Comparison of ENCODE assay signal across 8 cellular contexts in genomic region chr2:3558205-3559014, GRCh38. TPM values are rescaled to one million over a fixed set of nuclear protein-coding genes. Genes with fewer than 3 reads are reported as not detected.
DNase-seq lines count a peak whose midpoint lies in the region; ATAC-seq and TF ChIP-seq lines count a peak whose summit lies in the region.

Gene RNASEH1, minus strand, starts transcription at chr2:3558333. Its CDS starts 73 bp downstream, at chr2:3558260.

- 1% methylated on average over 29 of the region's 67 CpGs for WGBS in suprapubic skin

- H3K9me3 ChIP-seq in suprapubic skin: no peaks in the 10 kb centered on the region

- peak within 1 kb of the TSS; percentile 96 to 99 for H3K27ac Mint-ChIP-seq in activated naive CD4-positive, alpha-beta T cell treated with anti-CD3 and anti-CD28 coated beads, Interleukin-2, amount 50 U/mL, for 72 hours

- no peak for TF ChIP-seq CTCF in suprapubic skin (IDR thresholded peaks at IDR 0.05)

- peaks cover 15 to 46% of the 10 kb centered on the region in 2 donors for H3K36me3 Mint-ChIP-seq in activated naive CD4-positive, alpha-beta T cell treated with anti-CD3 and anti-CD28 coated beads, Interleukin-2, amount 50 U/mL, for 72 hours

- peak; percentile 97 for ATAC-seq in HG02610 (IDR thresholded peaks at IDR 0.05; ENCODE audit: unreplicated experiment)
- ATAC-seq in activated naive CD4-positive, alpha-beta T cell treated with anti-CD3 and anti-CD28 coated beads, Interleukin-2, amount 50 U/mL, for 72 hours: peak; percentile 96 to 98

- no peaks in the 10 kb centered on the region for H3K9me3 Mint-ChIP-seq in activated naive CD4-positive, alpha-beta T cell treated with anti-CD3 and anti-CD28 coated beads, Interleukin-2, amount 50 U/mL, for 72 hours

- peaks cover 21% of the 10 kb centered on the region for H3K4me1 ChIP-seq in suprapubic skin

- DNase-seq in NCI-H1092 treated with DMSO at 0.1 percent for 48 hours (lab: John Stamatoyannopoulos, UW) (peak; percentile 89), SKM-1 (lab: John Stamatoyannopoulos, UW; ENCODE audit: unreplicated experiment) (peak; percentile 86), globus pallidus (ENCODE audit: low spot score) (peak; percentile 96), nucleus accumbens (lab: John Stamatoyannopoulos, UW) (peak; percentile 53 to 98 (median 94)), suprapubic skin (ENCODE audit: low spot score in 2 of 2) (peak; percentile 98 to 99)
- peak; percentile 99 for DNase-seq in activated naive CD4-positive, alpha-beta T cell treated with anti-CD3 and anti-CD28 coated beads, Interleukin-2, amount 50 U/mL, for 72 hours (ENCODE audit: low spot score in 2 of 2)

- peaks cover 27% of the 10 kb centered on the region for H3K36me3 ChIP-seq in suprapubic skin

- H3K4me3 ChIP-seq in GM08714 (ENCODE audit: low read length) (peak within 1 kb of the TSS; percentile 99), suprapubic skin (peak within 1 kb of the TSS; percentile 99)

- TF ChIP-seq EP300 in suprapubic skin (IDR thresholded peaks at IDR 0.05): no peak

- H3K27ac ChIP-seq in suprapubic skin: peak within 1 kb of the TSS; percentile 96

- peak; percentile 28 to 89 for TF ChIP-seq POLR2A in suprapubic skin (IDR thresholded peaks at IDR 0.05)

- H3K27me3 ChIP-seq in suprapubic skin: no peaks in the 10 kb centered on the region

RNA-seq across cellular contexts. Expression of gene RNASEH1, which starts in this region (rescaled TPM):
- total RNA-seq in activated naive CD4-positive, alpha-beta T cell treated with anti-CD3 and anti-CD28 coated beads, Interleukin-2, amount 50 U/mL, for 72 hours: 10 to 100 TPM; 18.3 to 21.9 TPM
- 10 to 100 TPM in 3 of 4 donors, 1 to 10 TPM in 1; 9.8 to 18.1 (median 15.4) TPM for total RNA-seq in suprapubic skin

Comparison
In these comparisons a context has a peak if more than half of its experiments do, and no peak if none do; other contexts are left out.
1. Peak in every context shown above with its lines: DNase-seq, ATAC-seq, H3K4me3 ChIP-seq and H3K27ac ChIP-seq.